Comparison of ENCODE assay signal across 16 cellular contexts in the genomic region with DNA sequence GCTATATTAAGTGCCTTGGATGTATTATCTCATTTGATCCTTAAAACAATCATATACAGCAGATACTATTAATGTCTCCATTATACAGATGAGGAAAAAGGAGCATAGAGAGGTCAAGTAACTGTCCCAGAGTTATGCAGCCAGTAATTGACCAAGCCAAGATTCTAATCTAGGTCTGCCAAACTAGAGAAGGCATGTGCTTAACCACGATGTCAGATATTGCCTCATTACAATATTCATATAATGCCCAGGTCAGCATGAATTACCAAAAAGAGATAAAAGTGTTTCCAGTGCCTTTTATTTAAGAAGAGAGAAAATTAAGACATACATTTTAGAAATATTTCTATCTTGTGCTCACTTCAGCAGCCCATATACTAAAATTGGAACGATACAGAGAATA.
"Had no signal": no experiment of that assay in that cellular context is flagged by ENCODE, and none has a peak within 500 bp of the region (broad histone marks: within the 10 kb centered on the region; RNA-seq: fewer than 3 reads in every experiment).

No MANE protein-coding gene starts in this region.

- DNase-seq: effector CD8-positive, alpha-beta T cell; foreskin melanocyte; heart right ventricle; hypothalamus; kidney glomerular epithelial cell; mesendoderm; naive B cell; nephron progenitor cell; right lobe of liver; stimulated activated CD4-positive, alpha-beta T cell treated with anti-CD3 and anti-CD28 coated beads, Interleukin-4, amount 100 ng/mL, for 1 hour; stimulated activated CD8-positive, alpha-beta memory T cell treated with anti-CD3 and anti-CD28 coated beads, Interleukin-4, amount 100 ng/mL, for 48 hours; testis; upper lobe of right lung had no signal

- H3K9me3 Mint-ChIP-seq: stimulated activated effector memory CD8-positive, alpha-beta T cell treated with anti-CD3 and anti-CD28 coated beads, Interleukin-12 subunit alpha, Interleukin-12 subunit beta, amount 100 ng/mL, for 72 hours; stimulated activated naive CD8-positive, alpha-beta T cell treated with anti-CD3 and anti-CD28 coated beads, Interleukin-15, Interleukin-2, amounts not matched to agents 100 ng/mL and 50 ng/mL, for 24 hours had no signal

- H3K4me1 Mint-ChIP-seq: nephron progenitor cell had no signal

- H3K27ac Mint-ChIP-seq: nephron progenitor cell; stimulated activated effector memory CD8-positive, alpha-beta T cell treated with anti-CD3 and anti-CD28 coated beads, Interleukin-12 subunit alpha, Interleukin-12 subunit beta, amount 100 ng/mL, for 72 hours; stimulated activated naive CD8-positive, alpha-beta T cell treated with anti-CD3 and anti-CD28 coated beads, Interleukin-15, Interleukin-2, amounts not matched to agents 100 ng/mL and 50 ng/mL, for 24 hours had no signal

- H3K27me3 Mint-ChIP-seq: naive B cell; stimulated activated naive CD8-positive, alpha-beta T cell treated with anti-CD3 and anti-CD28 coated beads, Interleukin-15, Interleukin-2, amounts not matched to agents 100 ng/mL and 50 ng/mL, for 24 hours had no signal

- FAIRE-seq: islet of Langerhans had no signal

- H3K4me3 Mint-ChIP-seq: nephron progenitor cell; stimulated activated effector memory CD8-positive, alpha-beta T cell treated with anti-CD3 and anti-CD28 coated beads, Interleukin-12 subunit alpha, Interleukin-12 subunit beta, amount 100 ng/mL, for 72 hours; stimulated activated naive CD8-positive, alpha-beta T cell treated with anti-CD3 and anti-CD28 coated beads, Interleukin-15, Interleukin-2, amounts not matched to agents 100 ng/mL and 50 ng/mL, for 24 hours had no signal

- H3K36me3 Mint-ChIP-seq: naive B cell had no signal

- ATAC-seq: heart right ventricle; right lobe of liver; stimulated activated effector memory CD8-positive, alpha-beta T cell treated with anti-CD3 and anti-CD28 coated beads, Interleukin-12 subunit alpha, Interleukin-12 subunit beta, amount 100 ng/mL, for 72 hours; upper lobe of right lung had no signal
